ENCODE assay signal across 11 cellular contexts in genomic region chr3:133799794-133800585, GRCh38. TPM values are rescaled to one million over a fixed set of nuclear protein-coding genes. Genes with fewer than 3 reads are reported as not detected.
A peak's percentile ranks its signal among the peaks of the same experiment; 100 is the strongest.
DNase-seq lines count a peak whose midpoint lies in the region; ATAC-seq and TF ChIP-seq lines count a peak whose summit lies in the region.
"Had no signal": no experiment of that assay in that cellular context is flagged by ENCODE, and none has a peak within 500 bp of the region (broad histone marks: within the 10 kb centered on the region; RNA-seq: fewer than 3 reads in every experiment).

No MANE protein-coding gene starts in this region.

- H3K27ac Mint-ChIP-seq in activated T-cell treated with anti-CD3 and anti-CD28 coated beads, Interleukin-2, amount 50 U/mL, for 72 hours: no peak overlapping the region
- H3K27ac Mint-ChIP-seq: activated T-cell treated with anti-CD3 and anti-CD28 coated beads, Interleukin-2, amount 50 U/mL, for 24 hours had no signal

- H3K4me3 Mint-ChIP-seq in activated T-cell treated with anti-CD3 and anti-CD28 coated beads, Interleukin-2, amount 50 U/mL, for 72 hours: no peak overlapping the region
- H3K4me3 Mint-ChIP-seq: activated T-cell treated with anti-CD3 and anti-CD28 coated beads, Interleukin-2, amount 50 U/mL, for 24 hours; neural crest cell had no signal

- H3K36me3 ChIP-seq in testis (ENCODE audit: low read depth, missing control alignments): no peaks in the 10 kb centered on the region
- H3K36me3 ChIP-seq in esophagus squamous epithelium: no peaks in the 10 kb centered on the region

- DNase-seq in activated T-cell treated with anti-CD3 and anti-CD28 coated beads, Interleukin-2, amount 50 U/mL, for 72 hours: no peak
- DNase-seq in activated T-cell treated with anti-CD3 and anti-CD28 coated beads for 4 hours (no peak), RKO (ENCODE audit: low spot score) (peak; percentile 36), foreskin keratinocyte (peak; percentile 56 to 83), testis (peak; percentile 20), esophagus squamous epithelium (lab: John Stamatoyannopoulos, UW) (no peak), HUDEP-2 (lab: John Stamatoyannopoulos, UW; ENCODE audit: unreplicated experiment in 76 of 76) (no peak)
- DNase-seq: activated T-cell treated with anti-CD3 and anti-CD28 coated beads, Interleukin-2, amount 50 U/mL, for 24 hours; GOT3 had no signal

- peaks cover 37% of the 10 kb centered on the region for H3K27me3 Mint-ChIP-seq in activated T-cell treated with anti-CD3 and anti-CD28 coated beads, Interleukin-2, amount 50 U/mL, for 72 hours (ENCODE audit: low read depth)

- no peak for TF ChIP-seq CTCF in foreskin keratinocyte (conservative IDR thresholded peaks at IDR 0.05)
- TF ChIP-seq CTCF in testis (IDR thresholded peaks at IDR 0.05): no peak
- TF ChIP-seq CTCF in esophagus squamous epithelium (IDR thresholded peaks at IDR 0.05): no peak

- 74 to 75% methylated on average over 7 of the region's 7 CpGs for WGBS in testis, 2 donors
- WGBS in esophagus squamous epithelium, 2 donors: 34 to 48% methylated on average over 6 of the region's 7 CpGs

- H3K4me1 ChIP-seq in foreskin keratinocyte (peaks cover 8% of the 10 kb centered on the region), testis (no peaks in the 10 kb centered on the region), esophagus squamous epithelium (peaks cover under 1 to 23% (median 5%) of the 10 kb centered on the region in 3 donors)

- H3K27ac ChIP-seq in foreskin keratinocyte (no peak overlapping the region), testis (no peak overlapping the region), esophagus squamous epithelium (peak overlapping the region in 1 of 4 donors; percentile 54)

- H3K27me3 ChIP-seq in foreskin keratinocyte: no peaks in the 10 kb centered on the region
- H3K27me3 ChIP-seq in testis: no peaks in the 10 kb centered on the region
- peaks cover 0 to 3% (median 0%) of the 10 kb centered on the region in 4 donors for H3K27me3 ChIP-seq in esophagus squamous epithelium

- TF ChIP-seq POLR2A in testis (IDR thresholded peaks at IDR 0.05): no peak
- TF ChIP-seq POLR2A in esophagus squamous epithelium (IDR thresholded peaks at IDR 0.05): no peak

- intact Hi-C loops in testis (cut with DNase I; ENCODE audit: low total_unique reads): no loop called here
- intact Hi-C loops in esophagus squamous epithelium (cut with DNase I): no loop called here

- no peak overlapping the region for H3K4me3 ChIP-seq in testis
- no peak overlapping the region for H3K4me3 ChIP-seq in esophagus squamous epithelium

- ATAC-seq in activated T-cell treated with anti-CD3 and anti-CD28 coated beads, Interleukin-2, amount 50 U/mL, for 72 hours (replicated peaks in 1 of 2): peak; percentile 55 to 82
- peak; percentile 95 for ATAC-seq in foreskin keratinocyte
- no peak for ATAC-seq in HG03280 (IDR thresholded peaks at IDR 0.05; ENCODE audit: unreplicated experiment)

- H3K9me3 ChIP-seq in testis (no peaks in the 10 kb centered on the region), esophagus squamous epithelium (no peaks in the 10 kb centered on the region)

- peaks cover 5% of the 10 kb centered on the region for H3K4me1 Mint-ChIP-seq in activated T-cell treated with anti-CD3 and anti-CD28 coated beads, Interleukin-2, amount 50 U/mL, for 72 hours (ENCODE audit: low read depth)
- H3K4me1 Mint-ChIP-seq: neural crest cell had no signal

- no peaks in the 10 kb centered on the region for H3K9me3 Mint-ChIP-seq in activated T-cell treated with anti-CD3 and anti-CD28 coated beads, Interleukin-2, amount 50 U/mL, for 72 hours
- H3K9me3 Mint-ChIP-seq: activated T-cell treated with anti-CD3 and anti-CD28 coated beads, Interleukin-2, amount 50 U/mL, for 24 hours had no signal

- no peaks in the 10 kb centered on the region for H3K36me3 Mint-ChIP-seq in activated T-cell treated with anti-CD3 and anti-CD28 coated beads, Interleukin-2, amount 50 U/mL, for 72 hours (ENCODE audit: insufficient read depth in 2 of 2)

RNA-seq across cellular contexts. Expression of gene SRPRB, which starts 5.6 kb away (rescaled TPM):
- total RNA-seq in activated T-cell treated with anti-CD3 and anti-CD28 coated beads, Interleukin-2, amount 50 U/mL, for 72 hours: 100 to 1,000 TPM in 1 of 2 donors, 10 to 100 TPM in 1; 83.2 to 100 TPM
- total RNA-seq in foreskin keratinocyte: 41.3 and 53.4 TPM in 2 replicates
- 45.9 TPM in 2 replicates for polyA plus RNA-seq in foreskin keratinocyte
- 10 to 100 TPM; 35.9 to 42.7 TPM for total RNA-seq in testis
- 104 TPM for polyA plus RNA-seq in testis (ENCODE audit: insufficient read depth, low read depth, low replicate concordance)
- total RNA-seq in esophagus squamous epithelium: 100 to 1,000 TPM in 1 of 4 donors, 10 to 100 TPM in 3; 25.1 to 107 (median 44.1) TPM

RNA-seq across cellular contexts. Expression of gene TF, which starts 53.8 kb away (rescaled TPM):
- total RNA-seq in activated T-cell treated with anti-CD3 and anti-CD28 coated beads, Interleukin-2, amount 50 U/mL, for 72 hours: 1 to 10 TPM; 1.7 to 1.9 TPM
- total RNA-seq in foreskin keratinocyte (0.04 TPM in 1 of 2 replicates, not detected in the other), testis (10 to 100 TPM; 53.1 to 60.2 TPM), esophagus squamous epithelium (10 to 100 TPM in 2 of 4 donors, 1 to 10 TPM in 1, under 1 TPM in 1; 0.53 to 17.9 (median 9.4) TPM)
- polyA plus RNA-seq in foreskin keratinocyte (under 0.01 TPM in 1 of 2 replicates, not detected in the other), testis (ENCODE audit: insufficient read depth, low read depth, low replicate concordance) (165 TPM)

Comparison
In these comparisons a context has a peak if more than half of its experiments do, and no peak if none do; other contexts are left out.
1. DNase-seq: peak in RKO (single experiment), foreskin keratinocyte (2 of 2) and testis (single experiment); none in activated T-cell treated with anti-CD3 and anti-CD28 coated beads, Interleukin-2, amount 50 U/mL, for 72 hours (0 of 2), activated T-cell treated with anti-CD3 and anti-CD28 coated beads for 4 hours (single experiment), esophagus squamous epithelium (single experiment) and HUDEP-2 (0 of 76).